ENCODE assay signal across 28 cellular contexts in genomic region chr18:9226463-9226862, GRCh38.
"Had no signal": no experiment of that assay in that cellular context is flagged by ENCODE, and none has a peak within 500 bp of the region (broad histone marks: within the 10 kb centered on the region; RNA-seq: fewer than 3 reads in every experiment).

No MANE protein-coding gene starts in this region.

- H3K4me3 Mint-ChIP-seq: activated naive CD4-positive, alpha-beta T cell treated with anti-CD3 and anti-CD28 coated beads, Interleukin-2, amount 10 ng/mL, durations not matched to agents 7 days and 5 days; activated naive CD8-positive, alpha-beta T cell; activated naive CD8-positive, alpha-beta T cell treated with anti-CD3 and anti-CD28 coated beads, Interleukin-2, amount 50 U/mL, for 24 hours; activated T-cell treated with anti-CD3 and anti-CD28 coated beads, Interleukin-2, amount 50 U/mL, for 24 hours; activated T-helper 1 cell treated with anti-CD3 and anti-CD28 coated beads, Interleukin-12 subunit alpha, Interleukin-12 subunit beta, Interleukin-2, Interleukin-4 antibody, amounts not matched to agents 30 ng/mL and 10 ng/mL and 1 ng/mL, durations not matched to agents 14 hours and 24 hours and 36 hours; brain had no signal

- H3K27ac Mint-ChIP-seq: activated naive CD4-positive, alpha-beta T cell treated with anti-CD3 and anti-CD28 coated beads, Interleukin-2, amount 10 ng/mL, durations not matched to agents 7 days and 5 days; activated naive CD8-positive, alpha-beta T cell treated with anti-CD3 and anti-CD28 coated beads, Interleukin-2, amount 50 U/mL, for 24 hours; activated T-cell treated with anti-CD3 and anti-CD28 coated beads, Interleukin-2, amount 50 U/mL, for 24 hours; activated T-helper 1 cell treated with anti-CD3 and anti-CD28 coated beads, Interleukin-12 subunit alpha, Interleukin-12 subunit beta, Interleukin-2, Interleukin-4 antibody, amounts not matched to agents 30 ng/mL and 10 ng/mL and 1 ng/mL, durations not matched to agents 14 hours and 24 hours and 36 hours; brain had no signal

- H3K4me1 Mint-ChIP-seq: activated naive CD4-positive, alpha-beta T cell treated with anti-CD3 and anti-CD28 coated beads, Interleukin-2, amount 10 ng/mL, durations not matched to agents 7 days and 5 days; brain had no signal

- H3K27me3 Mint-ChIP-seq: activated naive CD4-positive, alpha-beta T cell treated with anti-CD3 and anti-CD28 coated beads, Interleukin-2, amount 10 ng/mL, durations not matched to agents 7 days and 5 days; activated naive CD8-positive, alpha-beta T cell; activated naive CD8-positive, alpha-beta T cell treated with anti-CD3 and anti-CD28 coated beads, Interleukin-2, amount 50 U/mL, for 24 hours; activated T-cell treated with anti-CD3 and anti-CD28 coated beads, Interleukin-2, amount 50 U/mL, for 24 hours; brain had no signal

- ATAC-seq: activated naive CD8-positive, alpha-beta T cell treated with anti-CD3 and anti-CD28 coated beads, Interleukin-2, amount 50 U/mL, for 24 hours; PC-3 had no signal

- DNase-seq: activated CD4-positive, alpha-beta T cell treated with anti-CD3 and anti-CD28 coated beads for 4 hours; activated CD4-positive, alpha-beta T cell treated with anti-CD3 and anti-CD28 coated beads, Interleukin-2, amount 50 U/mL, for 1 hour; activated CD4-positive, CD25-positive, alpha-beta regulatory T cell; activated CD8-positive, alpha-beta memory T cell treated with anti-CD3 and anti-CD28 coated beads for 24 hours; activated effector memory CD4-positive, alpha-beta T cell treated with Interleukin-2 at 50 U/mL for 16 hours; activated naive CD4-positive, alpha-beta T cell treated with anti-CD3 and anti-CD28 coated beads, Interleukin-2, amount 10 ng/mL, durations not matched to agents 7 days and 5 days; activated naive CD8-positive, alpha-beta T cell treated with anti-CD3 and anti-CD28 coated beads, Interleukin-2, amount 50 U/mL, for 24 hours; activated T-cell treated with anti-CD3 and anti-CD28 coated beads, Interleukin-2, amount 50 U/mL, for 24 hours; anterior cingulate cortex; central memory CD4-positive, alpha-beta T cell; MM.1S; MV-4-11; NCI-H1092; NCI-H1436 treated with DMSO at 0.1 percent for 48 hours; NCI-H1694 treated with DMSO at 0.1 percent for 48 hours; NCI-H2029; NCI-H345; NCI-H524 treated with DMSO at 0.1 percent for 48 hours; PC-3; Right ventricle myocardium superior; SW 1271; T-helper 1 cell; T1000; WERI-Rb-1 had no signal

- H3K27ac ChIP-seq: KMS-11, WERI-Rb-1 had no signal
